ENCODE assay signal across 1 cellular context in genomic region chr2:138267161-138267901, GRCh38.
TF ChIP-seq lines count a peak whose summit lies in the region.

No MANE protein-coding gene starts in this region.

TF ChIP-seq in WTC11, 78 proteins besides CTCF, POLR2A, EP300 and RAD21 (continued from another document):
- TF ChIP-seq AFF4 (CRISPR knock-in tag; IDR thresholded peaks at IDR 0.05; ENCODE audit: borderline replicate concordance) = no peak
- no peak for TF ChIP-seq NR2C2 (CRISPR knock-in tag; IDR thresholded peaks at IDR 0.05)
- no peak for TF ChIP-seq NR3C1 (CRISPR knock-in tag; conservative IDR thresholded peaks at IDR 0.05; ENCODE audit: low read depth)
- TF ChIP-seq ELF4 (CRISPR knock-in tag; IDR thresholded peaks at IDR 0.05; ENCODE audit: low read depth) = no peak
- TF ChIP-seq ZNF425 (CRISPR knock-in tag; conservative IDR thresholded peaks at IDR 0.05) = no peak
- TF ChIP-seq FOXP4 (CRISPR knock-in tag; IDR thresholded peaks at IDR 0.05) = no peak
- TF ChIP-seq, protein P1, sequence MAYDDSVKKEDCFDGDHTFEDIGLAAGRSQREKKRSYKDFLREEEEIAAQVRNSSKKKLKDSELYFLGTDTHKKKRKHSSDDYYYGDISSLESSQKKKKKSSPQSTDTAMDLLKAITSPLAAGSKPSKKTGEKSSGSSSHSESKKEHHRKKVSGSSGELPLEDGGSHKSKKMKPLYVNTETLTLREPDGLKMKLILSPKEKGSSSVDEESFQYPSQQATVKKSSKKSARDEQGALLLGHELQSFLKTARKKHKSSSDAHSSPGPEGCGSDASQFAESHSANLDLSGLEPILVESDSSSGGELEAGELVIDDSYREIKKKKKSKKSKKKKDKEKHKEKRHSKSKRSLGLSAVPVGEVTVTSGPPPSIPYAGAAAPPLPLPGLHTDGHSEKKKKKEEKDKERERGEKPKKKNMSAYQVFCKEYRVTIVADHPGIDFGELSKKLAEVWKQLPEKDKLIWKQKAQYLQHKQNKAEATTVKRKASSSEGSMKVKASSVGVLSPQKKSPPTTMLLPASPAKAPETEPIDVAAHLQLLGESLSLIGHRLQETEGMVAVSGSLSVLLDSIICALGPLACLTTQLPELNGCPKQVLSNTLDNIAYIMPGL (CRISPR knock-in tag; IDR thresholded peaks at IDR 0.05) = no peak
- TF ChIP-seq ESRRA (CRISPR knock-in tag; IDR thresholded peaks at IDR 0.05; ENCODE audit: borderline replicate concordance) = no peak
